11 cellular contexts compared by ENCODE assay signal in genomic region chr2:232486558-232487384, GRCh38. TPM values are rescaled to one million over a fixed set of nuclear protein-coding genes. Genes with fewer than 3 reads are reported as not detected.
DNase-seq lines count a peak whose midpoint lies in the region; TF ChIP-seq lines count a peak whose summit lies in the region.
"Had no signal": no experiment of that assay in that cellular context is flagged by ENCODE, and none has a peak within 500 bp of the region (broad histone marks: within the 10 kb centered on the region; RNA-seq: fewer than 3 reads in every experiment).

No MANE protein-coding gene starts in this region.

- 4 to 8% methylated on average over 74 of the region's 74 CpGs for WGBS in sigmoid colon, 2 donors

- POLR2A ChIA-PET in RWPE1 (lab: Yijun Ruan, JAX; ENCODE audit: low non-redundant PET): no interaction called here

- TF ChIP-seq POLR2A in sigmoid colon (IDR thresholded peaks at IDR 0.05): no peak

- H3K4me1 ChIP-seq in sigmoid colon: peaks cover 0 to 12% (median 10%) of the 10 kb centered on the region in 4 donors

- DNase-seq in NCI-H82 (lab: John Stamatoyannopoulos, UW): peak; percentile 53
- no peak for DNase-seq in NCI-H82 treated with DMSO at 0.1 percent for 48 hours (lab: John Stamatoyannopoulos, UW; ENCODE audit: unreplicated experiment)
- DNase-seq in sigmoid colon: peak; percentile 38
- DNase-seq in iPS-NIHi7 (ENCODE audit: extremely low spot score): no peak
- DNase-seq in hippocampal formation (lab: John Stamatoyannopoulos, UW): no peak
- no peak for DNase-seq in RWPE1 (ENCODE audit: low spot score)
- DNase-seq: activated CD8-positive, alpha-beta memory T cell treated with anti-CD3 and anti-CD28 coated beads, Interleukin-2, amount 10 ng/mL, durations not matched to agents 7 days and 5 days; hypothalamus had no signal

- peaks cover 26 to 82% (median 38%) of the 10 kb centered on the region in 3 donors for H3K27me3 ChIP-seq in sigmoid colon

- no peak for TF ChIP-seq CTCF in sigmoid colon (IDR thresholded peaks at IDR 0.05)
- no peak for TF ChIP-seq CTCF in RWPE1 (conservative IDR thresholded peaks at IDR 0.05; ENCODE audit: low read depth)

- H3K27ac ChIP-seq in sigmoid colon: no peak overlapping the region
- no peak overlapping the region for H3K27ac ChIP-seq in RWPE1

- TF ChIP-seq EP300 in Ishikawa (IDR thresholded peaks at IDR 0.05; ENCODE audit: borderline replicate concordance) (no peak), sigmoid colon (IDR thresholded peaks at IDR 0.05) (no peak)

- CTCF ChIA-PET in RWPE1 (lab: Yijun Ruan, JAX): no interaction called here

- peak overlapping the region; percentile 44; the same call in 1 of the 2 replicates for H3K4me3 ChIP-seq in iPS-18c (ENCODE audit: insufficient read depth, low read depth, low read length)
- H3K4me3 ChIP-seq in sigmoid colon: peak overlapping the region in 2 of 4 donors; percentile 19

- H3K9me3 ChIP-seq in iPS-18c (ENCODE audit: control insufficient read depth, insufficient read depth, low read length): peaks cover 2% of the 10 kb centered on the region
- no peaks in the 10 kb centered on the region for H3K9me3 ChIP-seq in sigmoid colon

- no peaks in the 10 kb centered on the region for H3K36me3 ChIP-seq in sigmoid colon

- no peak for TF ChIP-seq RAD21 in Ishikawa (IDR thresholded peaks at IDR 0.05; ENCODE audit: low read depth)

- intact Hi-C loops in sigmoid colon (cut with DNase I): no loop called here

TF ChIP-seq in Ishikawa, 13 proteins besides CTCF, POLR2A, EP300 and RAD21:
- TF ChIP-seq ZBTB7A (IDR thresholded peaks at IDR 0.05; ENCODE audit: low read depth): 0 out of 2 replicates have a peak, but pooled peaks have one; percentile 38
- TF ChIP-seq YY1 (IDR thresholded peaks at IDR 0.05; ENCODE audit: low read depth): no peak

RNA-seq across cellular contexts. Expression of gene ECEL1, which starts 0.9 kb away (rescaled TPM):
- total RNA-seq in sigmoid colon: 1 to 10 TPM in 2 of 4 donors, under 1 TPM in 2; 0.16 to 6.1 (median 1.0) TPM
- polyA plus RNA-seq in sigmoid colon: under 1 TPM in 1 of 3 donors, not detected in 2; 0.61 TPM

RNA-seq across cellular contexts. Expression of gene ALPI, which starts 30.8 kb away (rescaled TPM):
- total RNA-seq in sigmoid colon: not detected
- 10 to 100 TPM in 1 of 3 donors, 1 to 10 TPM in 2; 5.3 to 10.2 (median 7.2) TPM for polyA plus RNA-seq in sigmoid colon
- total RNA-seq: activated CD8-positive, alpha-beta memory T cell treated with anti-CD3 and anti-CD28 coated beads, Interleukin-2, amount 10 ng/mL, durations not matched to agents 7 days and 5 days; T-helper 2 cell treated with Interferon-gamma antibody and Interleukin-4, amounts not matched to agents 100 ng/mL and 5 ng/mL, for 36 hours had no signal

RNA-seq across cellular contexts. Expression of gene PRSS56, which starts 33.4 kb away (rescaled TPM):
- not detected for total RNA-seq in sigmoid colon
- polyA plus RNA-seq in sigmoid colon: not detected
- total RNA-seq: activated CD8-positive, alpha-beta memory T cell treated with anti-CD3 and anti-CD28 coated beads, Interleukin-2, amount 10 ng/mL, durations not matched to agents 7 days and 5 days; T-helper 2 cell treated with Interferon-gamma antibody and Interleukin-4, amounts not matched to agents 100 ng/mL and 5 ng/mL, for 36 hours had no signal

RNA-seq across cellular contexts. Expression of gene CHRND, which starts 39.2 kb away (rescaled TPM):
- total RNA-seq in sigmoid colon: not detected
- not detected for polyA plus RNA-seq in sigmoid colon
- total RNA-seq: activated CD8-positive, alpha-beta memory T cell treated with anti-CD3 and anti-CD28 coated beads, Interleukin-2, amount 10 ng/mL, durations not matched to agents 7 days and 5 days; T-helper 2 cell treated with Interferon-gamma antibody and Interleukin-4, amounts not matched to agents 100 ng/mL and 5 ng/mL, for 36 hours had no signal

RNA-seq across cellular contexts. Expression of gene CHRNG, which starts 52.7 kb away (rescaled TPM):
- not detected for total RNA-seq in sigmoid colon
- not detected for polyA plus RNA-seq in sigmoid colon
- total RNA-seq: activated CD8-positive, alpha-beta memory T cell treated with anti-CD3 and anti-CD28 coated beads, Interleukin-2, amount 10 ng/mL, durations not matched to agents 7 days and 5 days; T-helper 2 cell treated with Interferon-gamma antibody and Interleukin-4, amounts not matched to agents 100 ng/mL and 5 ng/mL, for 36 hours had no signal

Comparison
In these comparisons a context has a peak if more than half of its experiments do, and no peak if none do; other contexts are left out.
1. DNase-seq: peak in NCI-H82 (single experiment) and sigmoid colon (single experiment); none in NCI-H82 treated with DMSO at 0.1 percent for 48 hours (single experiment), iPS-NIHi7 (single experiment), hippocampal formation (0 of 2) and RWPE1 (single experiment).